ENCODE assay signal across 17 cellular contexts in genomic region chr4:119942806-119943205, GRCh38.
DNase-seq lines count a peak whose midpoint lies in the region; ATAC-seq and TF ChIP-seq lines count a peak whose summit lies in the region.
"Had no signal": no experiment of that assay in that cellular context is flagged by ENCODE, and none has a peak within 500 bp of the region (broad histone marks: within the 10 kb centered on the region; RNA-seq: fewer than 3 reads in every experiment).

No MANE protein-coding gene starts in this region.

- no peak overlapping the region for H2AFZ ChIP-seq in IMR-90 (replicated peaks; ENCODE audit: low read length, poor library complexity)
- no peak overlapping the region for H2AFZ ChIP-seq in mesenchymal stem cell (ENCODE audit: low read depth, low read length)

- DNase-seq in IMR-90: peak; percentile 63
- DNase-seq in choroid plexus epithelial cell (ENCODE audit: low read depth): peak; percentile 26
- DNase-seq in fibroblast of peridontal ligament (ENCODE audit: extremely low read depth): peak; percentile 41
- DNase-seq in mesenchymal stem cell: peak; percentile 9
- no peak for DNase-seq in dedifferentiated amniotic fluid mesenchymal stem cell (ENCODE audit: extremely low spot score)
- DNase-seq in T1000 (lab: John Stamatoyannopoulos, UW): no peak
- DNase-seq in anterior cingulate cortex (lab: John Stamatoyannopoulos, UW): no peak
- DNase-seq: 8988T; CD4-positive, alpha-beta memory T cell; DMS153; DMS79; GDM1; GOT3; H7; HFFc6 had no signal

- no peak overlapping the region for H3K23ac ChIP-seq in IMR-90 (ENCODE audit: low read depth, low read length)
- no peak overlapping the region for H3K23ac ChIP-seq in mesenchymal stem cell (ENCODE audit: low read length in 2 of 2)

- no peaks in the 10 kb centered on the region for H3K9me1 ChIP-seq in IMR-90 (ENCODE audit: insufficient read depth, low read length)

- H3K56ac ChIP-seq in IMR-90 (ENCODE audit: extremely low read depth, insufficient read depth, low read length): no peak overlapping the region

- TF ChIP-seq CTCF in IMR-90 (conservative IDR thresholded peaks at IDR 0.05; ENCODE audit: low read depth, low read length) (no peak), choroid plexus epithelial cell (conservative IDR thresholded peaks at IDR 0.05; ENCODE audit: low read depth, low read length) (no peak)

- POLR2A ChIA-PET in IMR-90 (lab: Charles Lee; ENCODE audit: unreplicated experiment): no interaction called here

- H3K9me3 ChIP-seq in IMR-90 (ENCODE audit: control insufficient read depth, insufficient read depth, low read length) (no peaks in the 10 kb centered on the region), mesenchymal stem cell (ENCODE audit: control insufficient read depth, low read length) (no peaks in the 10 kb centered on the region)
- H3K9me3 ChIP-seq: BLaER1 had no signal

- CTCF ChIA-PET in IMR-90 (lab: Yijun Ruan, JAX): no interaction called here

- H3K36me3 ChIP-seq in IMR-90 (ENCODE audit: control insufficient read depth, insufficient read depth, low read length) (no peaks in the 10 kb centered on the region), mesenchymal stem cell (ENCODE audit: control insufficient read depth in 1 of 2, insufficient read depth in 2 of 2, low read depth in 1 of 2, low read length in 2 of 2) (no peaks in the 10 kb centered on the region)
- H3K36me3 ChIP-seq: BLaER1 had no signal

- TF ChIP-seq POLR2A in IMR-90 (IDR thresholded peaks at IDR 0.05; ENCODE audit: low read depth, low read length): no peak

- H3K9ac ChIP-seq in IMR-90 (ENCODE audit: low read depth, low read length): no peak overlapping the region
- H3K9ac ChIP-seq in mesenchymal stem cell (ENCODE audit: low read length): no peak overlapping the region
- H3K9ac ChIP-seq: BLaER1 had no signal

- H3K14ac ChIP-seq in IMR-90 (replicated peaks; ENCODE audit: low read depth, low read length) (no peak overlapping the region), mesenchymal stem cell (ENCODE audit: low read length in 2 of 2) (no peak overlapping the region)

- ATAC-seq in IMR-90 (ENCODE audit: low read depth): no peak
- ATAC-seq: HCT116 had no signal

- H3K27ac ChIP-seq in IMR-90 (ENCODE audit: insufficient read depth, low read length): no peak overlapping the region
- H3K27ac ChIP-seq in mesenchymal stem cell (ENCODE audit: low read length, poor library complexity, severe bottlenecking): no peak overlapping the region
- H3K27ac ChIP-seq: BLaER1 had no signal

- TF ChIP-seq RAD21 in IMR-90 (IDR thresholded peaks at IDR 0.05; ENCODE audit: low read length): no peak

- H2BK15ac ChIP-seq in IMR-90 (ENCODE audit: low read depth, low read length) (no peak overlapping the region), mesenchymal stem cell (ENCODE audit: low read depth, poor library complexity, severe bottlenecking) (no peak overlapping the region)

- H3K18ac ChIP-seq in IMR-90 (ENCODE audit: low read depth, low read length) (no peak overlapping the region), mesenchymal stem cell (ENCODE audit: low read depth in 1 of 2, low read length in 2 of 2) (no peak overlapping the region)

- H4K20me1 ChIP-seq in IMR-90 (ENCODE audit: insufficient read depth, low read length): no peaks in the 10 kb centered on the region
- H4K20me1 ChIP-seq: BLaER1 had no signal

- H3K4me2 ChIP-seq in IMR-90 (ENCODE audit: low read depth, low read length): no peak overlapping the region
- H3K4me2 ChIP-seq in mesenchymal stem cell (ENCODE audit: low read length, poor library complexity, severe bottlenecking): no peak overlapping the region
- H3K4me2 ChIP-seq: BLaER1 had no signal

- no TSS peak for BruUV-seq in IMR-90 (replicated peaks; lab: Mats Ljungman, UMichigan)

- no peak overlapping the region for H3K4me3 ChIP-seq in IMR-90 (ENCODE audit: insufficient read depth, low read depth, low read length)
- no peak overlapping the region for H3K4me3 ChIP-seq in choroid plexus epithelial cell (ENCODE audit: low read depth, low read length)
- H3K4me3 ChIP-seq in mesenchymal stem cell (ENCODE audit: insufficient read depth in 1 of 2, low read depth in 1 of 2, low read length in 2 of 2): no peak overlapping the region
- H3K4me3 ChIP-seq: BLaER1 had no signal

- in situ Hi-C loops in IMR-90 (cut with MboI; ENCODE audit: low sequenced_read_pairs): no loop called here

- H3K27me3 ChIP-seq in IMR-90 (ENCODE audit: control insufficient read depth, insufficient read depth, low read length) (no peaks in the 10 kb centered on the region), mesenchymal stem cell (ENCODE audit: control insufficient read depth in 1 of 2, insufficient read depth in 1 of 2, low read length in 2 of 2) (no peaks in the 10 kb centered on the region)
- H3K27me3 ChIP-seq: BLaER1 had no signal

- WGBS in IMR-90 (ENCODE audit: extremely low coverage in 2 of 2, insufficient read length in 1 of 2), 2 experiments: no CpG with 5 or more reads among the region's 1 CpG
- 100% methylated on average over 1 of the region's 1 CpG for WGBS in mesenchymal stem cell

- H4K8ac ChIP-seq in IMR-90 (ENCODE audit: low read depth in 2 of 2, low read length in 2 of 2) (no peak overlapping the region), mesenchymal stem cell (ENCODE audit: low read length) (no peak overlapping the region)

- intact Hi-C loops in IMR-90 (cut with micrococcal nuclease): loop anchor here (5.0 kb wide), 1 partner anchor 311 kb away; no protein-coding TSS in a partner anchor

- H4K5ac ChIP-seq in IMR-90 (ENCODE audit: low read depth, low read length): no peak overlapping the region

- H3K4ac ChIP-seq in IMR-90 (ENCODE audit: low read depth, low read length): no peak overlapping the region
- no peak overlapping the region for H3K4ac ChIP-seq in mesenchymal stem cell (ENCODE audit: low read depth in 1 of 2, low read length in 2 of 2)

- peaks cover 12% of the 10 kb centered on the region for H3K4me1 ChIP-seq in IMR-90 (ENCODE audit: control insufficient read depth, insufficient read depth, low read length)
- H3K4me1 ChIP-seq in mesenchymal stem cell (ENCODE audit: control insufficient read depth, insufficient read depth, low read depth, low read length): no peaks in the 10 kb centered on the region
- H3K4me1 ChIP-seq: BLaER1 had no signal

- no peak overlapping the region for H2BK5ac ChIP-seq in IMR-90 (ENCODE audit: low read depth, low read length, poor library complexity, severe bottlenecking)
- no peak overlapping the region for H2BK5ac ChIP-seq in mesenchymal stem cell (ENCODE audit: low read depth, low read length, poor library complexity, severe bottlenecking)

- H2BK20ac ChIP-seq in IMR-90 (ENCODE audit: low read depth, low read length): no peak overlapping the region

- no peak overlapping the region for H4K91ac ChIP-seq in IMR-90 (ENCODE audit: insufficient read depth, low read depth, low read length)
- no peak overlapping the region for H4K91ac ChIP-seq in mesenchymal stem cell (ENCODE audit: low read length)

- no peak overlapping the region for H2BK12ac ChIP-seq in mesenchymal stem cell (ENCODE audit: low read length in 2 of 2)

- H2AK9ac ChIP-seq in IMR-90 (replicated peaks; ENCODE audit: low read depth, low read length, poor library complexity): no peak overlapping the region

- dilution Hi-C loops in IMR-90 (cut with HindIII; ENCODE audit: low sequenced_read_pairs, unreplicated experiment): no loop called here

- H2AK5ac ChIP-seq in IMR-90 (ENCODE audit: low read depth, low read length) (no peak overlapping the region), mesenchymal stem cell (ENCODE audit: low read length, severe bottlenecking) (no peak overlapping the region)

- H2BK120ac ChIP-seq in IMR-90 (ENCODE audit: low read depth, low read length): no peak overlapping the region
- H2BK120ac ChIP-seq in mesenchymal stem cell (ENCODE audit: low read depth, low read length): no peak overlapping the region

- H3K79me1 ChIP-seq in IMR-90 (ENCODE audit: low read depth in 1 of 2, low read length in 2 of 2) (no peaks in the 10 kb centered on the region), mesenchymal stem cell (replicated peaks; ENCODE audit: low read length, poor library complexity, severe bottlenecking) (no peaks in the 10 kb centered on the region)

TF ChIP-seq in IMR-90, 13 proteins besides CTCF, POLR2A, EP300 and RAD21:
- TF ChIP-seq CHD1 (IDR thresholded peaks at IDR 0.05; ENCODE audit: low read depth, low read length) (no peak), MAFK (IDR thresholded peaks at IDR 0.05; ENCODE audit: low read depth, low read length) (no peak), RCOR1 (IDR thresholded peaks at IDR 0.05; ENCODE audit: insufficient replicate concordance, low read length) (no peak), BHLHE40 (IDR thresholded peaks at IDR 0.05; ENCODE audit: low read depth, low read length) (no peak), CEBPB (IDR thresholded peaks at IDR 0.05; ENCODE audit: low read depth, low read length) (no peak), FOS (IDR thresholded peaks at IDR 0.05; ENCODE audit: low read depth, low read length) (no peak)
- TF ChIP-seq, protein P1, sequence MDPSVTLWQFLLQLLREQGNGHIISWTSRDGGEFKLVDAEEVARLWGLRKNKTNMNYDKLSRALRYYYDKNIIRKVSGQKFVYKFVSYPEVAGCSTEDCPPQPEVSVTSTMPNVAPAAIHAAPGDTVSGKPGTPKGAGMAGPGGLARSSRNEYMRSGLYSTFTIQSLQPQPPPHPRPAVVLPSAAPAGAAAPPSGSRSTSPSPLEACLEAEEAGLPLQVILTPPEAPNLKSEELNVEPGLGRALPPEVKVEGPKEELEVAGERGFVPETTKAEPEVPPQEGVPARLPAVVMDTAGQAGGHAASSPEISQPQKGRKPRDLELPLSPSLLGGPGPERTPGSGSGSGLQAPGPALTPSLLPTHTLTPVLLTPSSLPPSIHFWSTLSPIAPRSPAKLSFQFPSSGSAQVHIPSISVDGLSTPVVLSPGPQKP (IDR thresholded peaks at IDR 0.05; ENCODE audit: borderline replicate concordance, low read depth, low read length): no peak

Comparison
In these comparisons a context has a peak if more than half of its experiments do, and no peak if none do; other contexts are left out.
1. DNase-seq: peak in IMR-90 (single experiment), choroid plexus epithelial cell (single experiment), fibroblast of peridontal ligament (single experiment) and mesenchymal stem cell (single experiment); none in dedifferentiated amniotic fluid mesenchymal stem cell (single experiment), T1000 (single experiment) and anterior cingulate cortex (0 of 58).